In the genomic region with DNA sequence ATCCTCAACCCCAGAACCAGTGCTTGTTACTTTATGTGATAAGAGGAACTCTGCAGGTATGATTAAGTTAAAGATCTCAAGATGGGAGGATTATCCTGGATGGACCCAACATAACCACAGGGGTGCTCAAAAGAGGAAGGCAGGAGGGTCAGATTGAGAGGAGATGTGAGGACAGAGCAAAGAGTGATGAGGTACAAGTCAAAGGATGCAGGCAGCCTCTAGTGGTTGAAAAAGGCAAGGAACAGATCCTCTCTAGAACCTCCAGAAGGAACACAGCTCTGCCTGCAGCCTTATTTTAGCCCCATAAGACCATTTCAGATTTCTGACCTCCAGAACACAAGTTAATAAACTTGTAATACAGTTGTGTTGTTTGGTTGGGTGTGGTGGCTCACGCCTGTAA, we compare ENCODE assay signal across 9 cellular contexts. TPM values are rescaled to one million over a fixed set of nuclear protein-coding genes. Genes with fewer than 3 reads are reported as not detected.
A peak's percentile ranks its signal among the peaks of the same experiment; 100 is the strongest.
DNase-seq lines count a peak whose midpoint lies in the region; ATAC-seq and TF ChIP-seq lines count a peak whose summit lies in the region.
"Had no signal": no experiment of that assay in that cellular context is flagged by ENCODE, and none has a peak within 500 bp of the region (broad histone marks: within the 10 kb centered on the region; RNA-seq: fewer than 3 reads in every experiment).

No MANE protein-coding gene starts in this region.

- intact Hi-C loops in tibial artery (cut with DNase I; ENCODE audit: low total_unique reads): no loop called here

- in situ Hi-C loops in SK-MEL-5 (cut with HindIII; ENCODE audit: low pct_unique_long_range_greater_than_20kb, low sequenced_read_pairs): no loop called here

- DNase-seq in BE2C (no peak), H7 (peak; percentile 39), SK-MEL-5 (ENCODE audit: low read depth, low spot score) (peak; percentile 65), foreskin melanocyte (peak; percentile 15), tibial artery (no peak)
- no peak for DNase-seq in stimulated activated naive CD4-positive, alpha-beta T cell treated with Interleukin-2 at 50 U/mL for 16 hours (lab: John Stamatoyannopoulos, UW)
- DNase-seq in activated effector memory CD4-positive, alpha-beta T cell treated with anti-CD3 and anti-CD28 coated beads, Interleukin-2, amount 50 U/mL, for 16 hours: no peak
- DNase-seq: cerebellar nuclear complex had no signal

- no peak overlapping the region for H3K4me3 ChIP-seq in BE2C (ENCODE audit: low read depth, low read length)
- H3K4me3 ChIP-seq in H7 (ENCODE audit: insufficient read depth, low read depth, low read length): no peak overlapping the region
- no peak overlapping the region for H3K4me3 ChIP-seq in tibial artery

- H3K4me1 ChIP-seq in BE2C (peaks cover 12% of the 10 kb centered on the region), tibial artery (peaks cover 0 to 14% (median 7%) of the 10 kb centered on the region in 4 donors)

- peak; percentile 59 for TF ChIP-seq CTCF in BE2C (IDR thresholded peaks at IDR 0.05; ENCODE audit: low read depth, low read length)
- no peak for TF ChIP-seq CTCF in tibial artery (IDR thresholded peaks at IDR 0.05)

- H3K36me3 ChIP-seq in BE2C (no peaks in the 10 kb centered on the region), H7 (replicated peaks; ENCODE audit: control insufficient read depth, insufficient read depth, low read length) (no peaks in the 10 kb centered on the region), tibial artery (no peaks in the 10 kb centered on the region)

- H3K27ac ChIP-seq in tibial artery: no peak overlapping the region

- ATAC-seq in HG03159 (IDR thresholded peaks at IDR 0.05; ENCODE audit: unreplicated experiment): no peak

- H3K9me3 ChIP-seq in BE2C (no peaks in the 10 kb centered on the region), tibial artery (no peaks in the 10 kb centered on the region)

- H3K27me3 ChIP-seq in BE2C (no peaks in the 10 kb centered on the region), H7 (ENCODE audit: control insufficient read depth, insufficient read depth, low read length) (no peaks in the 10 kb centered on the region), tibial artery (no peaks in the 10 kb centered on the region)

RNA-seq across cellular contexts. Expression of a gene that starts 41.2 kb away (rescaled TPM):
- polyA plus RNA-seq in BE2C (2012; ENCODE audit: insufficient read depth, insufficient read length, low read depth): 6.7 TPM
- 12.5 and 21.9 TPM in 2 replicates for total RNA-seq in H7 (2014; rRNA removed; shearing (Covaris generic))
- total RNA-seq in SK-MEL-5 (2014; rRNA removed; shearing (Covaris generic)): 12.6 and 14.0 TPM in 2 replicates
- 13.6 and 13.7 TPM in 2 replicates for polyA plus RNA-seq in SK-MEL-5 (2015; cell fraction: cytosol; rRNA removed)
- 6.9 and 12.9 TPM in 2 replicates for polyA plus RNA-seq in SK-MEL-5 (2015; cell fraction: nucleus; rRNA removed)

Comparison
In these comparisons a context has a peak if more than half of its experiments do, and no peak if none do; other contexts are left out.
1. DNase-seq: peak in H7 (single experiment), SK-MEL-5 (single experiment) and foreskin melanocyte (single experiment); none in BE2C (single experiment), stimulated activated naive CD4-positive, alpha-beta T cell treated with Interleukin-2 at 50 U/mL for 16 hours (single experiment), tibial artery (0 of 2) and activated effector memory CD4-positive, alpha-beta T cell treated with anti-CD3 and anti-CD28 coated beads, Interleukin-2, amount 50 U/mL, for 16 hours (single experiment).